8 cellular contexts compared by ENCODE assay signal in the genomic region with DNA sequence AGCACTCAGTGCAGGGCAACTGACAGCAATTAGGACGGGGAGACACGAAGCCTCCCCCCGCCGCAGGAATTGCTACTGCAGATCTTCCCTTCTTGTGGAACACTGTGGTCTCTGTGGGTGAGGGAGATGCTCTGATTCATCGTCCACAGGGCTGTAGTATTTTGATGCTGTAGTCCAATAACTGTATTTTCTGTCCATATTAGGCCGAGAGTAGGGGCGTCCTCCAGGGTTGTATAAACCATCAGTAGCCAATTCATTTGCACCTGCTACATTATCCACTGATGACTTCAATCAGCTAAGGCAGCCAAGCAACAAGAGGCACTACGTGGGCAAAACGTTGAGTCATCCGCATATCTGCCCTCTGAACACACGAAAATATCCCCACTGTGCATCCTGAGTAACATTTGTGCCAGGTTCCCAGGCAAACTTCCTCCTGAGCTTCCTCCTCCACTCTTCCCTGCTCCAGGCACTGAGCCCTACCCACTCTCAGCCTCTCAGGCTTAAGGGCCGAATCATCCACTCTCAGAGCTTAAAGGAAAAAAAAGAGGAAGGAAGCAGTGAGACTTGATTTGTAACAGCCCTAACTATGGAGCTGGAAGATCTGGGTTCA.
DNase-seq lines count a peak whose midpoint lies in the region; ATAC-seq and TF ChIP-seq lines count a peak whose summit lies in the region.

No MANE protein-coding gene starts in this region.

- H3K9me3 Mint-ChIP-seq in natural killer cell treated with Interleukin-12 subunit alpha and Interleukin-12 subunit beta and Interleukin-15 and Interleukin-18, amount 100 ng/mL, for 72 hours, result peaks cover 6% of the 10 kb centered on the region

- DNase-seq in DMS79 (lab: John Stamatoyannopoulos, UW) (peak; percentile 31), MV-4-11 (lab: John Stamatoyannopoulos, UW) (peak; percentile 73), choroid plexus epithelial cell (ENCODE audit: low read depth) (peak; percentile 17), G401 (ENCODE audit: low spot score) (no peak), NCI-H128 (lab: John Stamatoyannopoulos, UW; ENCODE audit: unreplicated experiment) (no peak), NCI-H187 (lab: John Stamatoyannopoulos, UW) (no peak), HAP-1 (ENCODE audit: low spot score in 2 of 2) (no peak)
- no peak for DNase-seq in natural killer cell treated with Interleukin-12 subunit alpha and Interleukin-12 subunit beta and Interleukin-15 and Interleukin-18, amount 100 ng/mL, for 72 hours (ENCODE audit: low spot score)

- in situ Hi-C loops in G401 (cut with HindIII; ENCODE audit: low sequenced_read_pairs) (no loop called here), HAP-1 (cut with MboI; ENCODE audit: low sequenced_read_pairs) (no loop called here)

- peaks cover 37 to 57% of the 10 kb centered on the region in 2 donors for H3K4me1 Mint-ChIP-seq in natural killer cell treated with Interleukin-12 subunit alpha and Interleukin-12 subunit beta and Interleukin-15 and Interleukin-18, amount 100 ng/mL, for 72 hours (ENCODE audit: low read depth in 2 of 2)

- H3K27me3 ChIP-seq in HAP-1 (ENCODE audit: low read depth), result no peaks in the 10 kb centered on the region

- no peaks in the 10 kb centered on the region for H3K36me3 Mint-ChIP-seq in natural killer cell treated with Interleukin-12 subunit alpha and Interleukin-12 subunit beta and Interleukin-15 and Interleukin-18, amount 100 ng/mL, for 72 hours

- no peaks in the 10 kb centered on the region for H3K9me3 ChIP-seq in HAP-1

- peak overlapping the region; percentile 62 for H3K4me3 Mint-ChIP-seq in natural killer cell treated with Interleukin-12 subunit alpha and Interleukin-12 subunit beta and Interleukin-15 and Interleukin-18, amount 100 ng/mL, for 72 hours

- peak overlapping the region; percentile 73 to 97 for H3K27ac Mint-ChIP-seq in natural killer cell treated with Interleukin-12 subunit alpha and Interleukin-12 subunit beta and Interleukin-15 and Interleukin-18, amount 100 ng/mL, for 72 hours

- H3K36me3 ChIP-seq in HAP-1 (replicated peaks), result no peaks in the 10 kb centered on the region

- H3K27me3 Mint-ChIP-seq in natural killer cell treated with Interleukin-12 subunit alpha and Interleukin-12 subunit beta and Interleukin-15 and Interleukin-18, amount 100 ng/mL, for 72 hours, result no peaks in the 10 kb centered on the region

- H3K4me1 ChIP-seq in HAP-1, result peaks cover 5% of the 10 kb centered on the region

- no peak for TF ChIP-seq CTCF in choroid plexus epithelial cell (conservative IDR thresholded peaks at IDR 0.05; ENCODE audit: low read depth, low read length)

- H3K4me3 ChIP-seq in choroid plexus epithelial cell (ENCODE audit: low read depth, low read length) (no peak overlapping the region), HAP-1 (no peak overlapping the region)

- peak; percentile 41 to 77 for ATAC-seq in natural killer cell treated with Interleukin-12 subunit alpha and Interleukin-12 subunit beta and Interleukin-15 and Interleukin-18, amount 100 ng/mL, for 72 hours

Comparison
In these comparisons a context has a peak if more than half of its experiments do, and no peak if none do; other contexts are left out.
1. DNase-seq: peak in DMS79 (single experiment), MV-4-11 (single experiment) and choroid plexus epithelial cell (single experiment); none in natural killer cell treated with Interleukin-12 subunit alpha and Interleukin-12 subunit beta and Interleukin-15 and Interleukin-18, amount 100 ng/mL, for 72 hours (single experiment), G401 (single experiment), NCI-H128 (single experiment), NCI-H187 (0 of 2) and HAP-1 (0 of 2).